Comparison of ENCODE assay signal across 9 cellular contexts in the genomic region with DNA sequence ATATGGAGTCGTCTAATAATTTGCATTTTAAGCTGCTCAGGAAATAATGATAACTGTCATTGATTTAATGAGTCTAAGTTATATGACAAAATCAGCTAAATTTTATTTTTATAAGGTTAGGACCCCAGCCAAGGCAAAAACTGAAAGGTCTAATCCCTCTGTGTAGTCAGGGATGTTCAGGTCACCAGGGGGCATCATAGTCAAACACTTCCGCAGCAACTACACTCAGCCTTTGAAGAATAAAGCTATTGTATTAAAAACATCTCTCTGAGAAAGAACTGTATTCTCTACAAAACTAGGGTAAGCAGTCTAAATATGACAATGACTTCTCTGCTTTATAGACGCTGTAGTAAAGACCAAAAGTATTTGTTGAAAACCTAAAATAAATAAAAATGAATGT. TPM values are rescaled to one million over a fixed set of nuclear protein-coding genes. Genes with fewer than 3 reads are reported as not detected.
DNase-seq lines count a peak whose midpoint lies in the region; ATAC-seq and TF ChIP-seq lines count a peak whose summit lies in the region.
"Had no signal": no experiment of that assay in that cellular context is flagged by ENCODE, and none has a peak within 500 bp of the region (broad histone marks: within the 10 kb centered on the region; RNA-seq: fewer than 3 reads in every experiment).

No MANE protein-coding gene starts in this region.

- H3K4me1 Mint-ChIP-seq in endothelial cell (ENCODE audit: unreplicated experiment) = peaks cover 16% of the 10 kb centered on the region

- ATAC-seq in GM18867 (IDR thresholded peaks at IDR 0.05; ENCODE audit: unreplicated experiment) = no peak
- ATAC-seq: activated T-cell treated with anti-CD3 and anti-CD28 coated beads, Interleukin-2, amount 50 U/mL, for 72 hours had no signal

- TF ChIP-seq CTCF in endothelial cell (IDR thresholded peaks at IDR 0.05; ENCODE audit: unreplicated experiment) = peak; percentile 48

- peak; percentile 56 for DNase-seq in NCI-H82 (lab: John Stamatoyannopoulos, UW)
- DNase-seq in NCI-H82 treated with DMSO at 0.1 percent for 48 hours (lab: John Stamatoyannopoulos, UW; ENCODE audit: unreplicated experiment) = no peak
- DNase-seq in NCI-H69 (lab: John Stamatoyannopoulos, UW) = peak; percentile 30
- DNase-seq in endothelial cell (ENCODE audit: low spot score) = peak; percentile 43
- DNase-seq in putamen (ENCODE audit: low spot score) = peak; percentile 76
- no peak for DNase-seq in activated CD4-positive, alpha-beta T cell treated with anti-CD3 and anti-CD28 coated beads, Interleukin-2, amount 50 U/mL, for 48 hours
- DNase-seq in AG08396 (ENCODE audit: low spot score) = no peak
- DNase-seq: activated T-cell treated with anti-CD3 and anti-CD28 coated beads, Interleukin-2, amount 50 U/mL, for 72 hours had no signal

- H3K36me3 Mint-ChIP-seq in endothelial cell (ENCODE audit: low read depth, unreplicated experiment) = peaks cover 10% of the 10 kb centered on the region

- no peaks in the 10 kb centered on the region for H3K9me3 Mint-ChIP-seq in endothelial cell (ENCODE audit: unreplicated experiment)
- H3K9me3 Mint-ChIP-seq: activated T-cell treated with anti-CD3 and anti-CD28 coated beads, Interleukin-2, amount 50 U/mL, for 72 hours had no signal

- no peak overlapping the region for H3K27ac Mint-ChIP-seq in endothelial cell (ENCODE audit: unreplicated experiment)
- H3K27ac Mint-ChIP-seq: activated T-cell treated with anti-CD3 and anti-CD28 coated beads, Interleukin-2, amount 50 U/mL, for 72 hours had no signal

- no peak overlapping the region for H3K4me3 Mint-ChIP-seq in endothelial cell (ENCODE audit: unreplicated experiment)
- H3K4me3 Mint-ChIP-seq: activated T-cell treated with anti-CD3 and anti-CD28 coated beads, Interleukin-2, amount 50 U/mL, for 72 hours had no signal

- no peaks in the 10 kb centered on the region for H3K27me3 Mint-ChIP-seq in endothelial cell (ENCODE audit: unreplicated experiment)

RNA-seq across cellular contexts. Expression of a gene that starts 15.0 kb away (rescaled TPM):
- 42.2 TPM for total RNA-seq in endothelial cell (ENCODE audit: unreplicated experiment)

RNA-seq across cellular contexts. Expression of a gene that starts 25.8 kb away (rescaled TPM):
- 20.7 TPM for total RNA-seq in endothelial cell (ENCODE audit: unreplicated experiment)

Comparison
In these comparisons a context has a peak if more than half of its experiments do, and no peak if none do; other contexts are left out.
1. DNase-seq: peak in NCI-H82 (single experiment), NCI-H69 (single experiment), endothelial cell (single experiment) and putamen (single experiment); none in NCI-H82 treated with DMSO at 0.1 percent for 48 hours (single experiment), activated CD4-positive, alpha-beta T cell treated with anti-CD3 and anti-CD28 coated beads, Interleukin-2, amount 50 U/mL, for 48 hours (0 of 2) and AG08396 (single experiment).